In genomic region chr12:65603428-65604351, GRCh38 we compare ENCODE assay signal across 9 cellular contexts.
DNase-seq lines count a peak whose midpoint lies in the region; ATAC-seq, FAIRE-seq and TF ChIP-seq lines count a peak whose summit lies in the region.
"Had no signal": no experiment of that assay in that cellular context is flagged by ENCODE, and none has a peak within 500 bp of the region (broad histone marks: within the 10 kb centered on the region; RNA-seq: fewer than 3 reads in every experiment).

No MANE protein-coding gene starts in this region.

- H3K56ac ChIP-seq in H1 (replicated peaks; ENCODE audit: insufficient read length, low read depth, low read length) = no peak overlapping the region

- CTCF ChIA-PET in H1 (lab: Charles Lee; ENCODE audit: partially characterized antibody) = interaction anchor here (1.0 to 2.8 kb wide), 13 partner anchors 16 to 481 kb away, joined by 3 to 22 read pairs (median 6); no protein-coding TSS in a partner anchor
- CTCF ChIA-PET in activated CD8-positive, alpha-beta memory T cell treated with anti-CD3 and anti-CD28 coated beads, Interleukin-2, amount 10 ng/mL, durations not matched to agents 7 days and 5 days (lab: Charles Lee) = no interaction called here

- no peaks in the 10 kb centered on the region for H3K9me3 Mint-ChIP-seq in activated CD8-positive, alpha-beta memory T cell treated with anti-CD3 and anti-CD28 coated beads, Interleukin-2, amount 10 ng/mL, durations not matched to agents 7 days and 5 days (ENCODE audit: low read depth)

- H3K27me3 Mint-ChIP-seq in activated CD8-positive, alpha-beta memory T cell treated with anti-CD3 and anti-CD28 coated beads, Interleukin-2, amount 10 ng/mL, durations not matched to agents 7 days and 5 days = peaks cover 9% of the 10 kb centered on the region

- H3K4me3 Mint-ChIP-seq in activated CD8-positive, alpha-beta memory T cell treated with anti-CD3 and anti-CD28 coated beads, Interleukin-2, amount 10 ng/mL, durations not matched to agents 7 days and 5 days = no peak overlapping the region

- no peak overlapping the region for H2BK15ac ChIP-seq in H1 (ENCODE audit: low read length)

- H2BK20ac ChIP-seq in H1 (ENCODE audit: low read length) = no peak overlapping the region

- no peaks in the 10 kb centered on the region for H4K20me1 ChIP-seq in H1 (replicated peaks in 1 of 2; ENCODE audit: control insufficient read depth in 1 of 2, insufficient read depth in 2 of 2, low read length in 2 of 2)

- no peak overlapping the region for H3K27ac ChIP-seq in H1 (ENCODE audit: low read depth, low read length)

- H4K8ac ChIP-seq in H1 (ENCODE audit: extremely low read depth, insufficient read depth, low read length) = no peak overlapping the region

- TF ChIP-seq POLR2A in H1 (IDR thresholded peaks at IDR 0.05; ENCODE audit: control extremely low read depth in 1 of 2, low read depth in 2 of 2, low read length in 2 of 2) = no peak

- H3K36me3 ChIP-seq in H1 (ENCODE audit: control insufficient read depth in 2 of 4, insufficient read depth in 4 of 4, low read length in 3 of 4) (no peaks in the 10 kb centered on the region), mucosa of descending colon (ENCODE audit: low read depth) (no peaks in the 10 kb centered on the region)

- H3K36me3 Mint-ChIP-seq in activated CD8-positive, alpha-beta memory T cell treated with anti-CD3 and anti-CD28 coated beads, Interleukin-2, amount 10 ng/mL, durations not matched to agents 7 days and 5 days = no peaks in the 10 kb centered on the region

- H3K4me1 Mint-ChIP-seq in activated CD8-positive, alpha-beta memory T cell treated with anti-CD3 and anti-CD28 coated beads, Interleukin-2, amount 10 ng/mL, durations not matched to agents 7 days and 5 days = no peaks in the 10 kb centered on the region

- no peak overlapping the region for H2BK5ac ChIP-seq in H1 (ENCODE audit: low read depth, low read length)

- no peaks in the 10 kb centered on the region; the same call in 1 of the 2 replicates for H3K23me2 ChIP-seq in H1 (ENCODE audit: low read depth, low read length)

- POLR2A ChIA-PET in H1 (lab: Charles Lee; ENCODE audit: partially characterized antibody) = no interaction called here

- intact Hi-C loops in mucosa of descending colon (cut with DNase I, micrococcal nuclease) = no loop called here

- ATAC-seq in mucosa of descending colon = peak; percentile 48
- ATAC-seq in GM19452 (IDR thresholded peaks at IDR 0.05; ENCODE audit: unreplicated experiment) = no peak
- no peak for ATAC-seq in GM18868 (IDR thresholded peaks at IDR 0.05; ENCODE audit: unreplicated experiment)
- ATAC-seq in GM18909 (IDR thresholded peaks at IDR 0.05; ENCODE audit: poor library complexity, unreplicated experiment) = no peak
- ATAC-seq in activated CD8-positive, alpha-beta memory T cell treated with anti-CD3 and anti-CD28 coated beads, Interleukin-2, amount 10 ng/mL, durations not matched to agents 7 days and 5 days = no peak

- H3K27ac Mint-ChIP-seq in activated CD8-positive, alpha-beta memory T cell treated with anti-CD3 and anti-CD28 coated beads, Interleukin-2, amount 10 ng/mL, durations not matched to agents 7 days and 5 days = no peak overlapping the region

- H4K91ac ChIP-seq in H1 (replicated peaks; ENCODE audit: insufficient read length, low read length) = no peak overlapping the region

- H3K9me3 ChIP-seq in H1 (ENCODE audit: insufficient read depth in 2 of 2, low read depth in 1 of 2, low read length in 1 of 2) (no peaks in the 10 kb centered on the region), mucosa of descending colon (no peaks in the 10 kb centered on the region)

- TF ChIP-seq CTCF in AG09309 (IDR thresholded peaks at IDR 0.05; ENCODE audit: control insufficient read depth, insufficient read depth, low read depth, low read length, missing control alignments) = no peak
- no peak; a peak in 1 of 4 replicates for TF ChIP-seq CTCF in H1 (IDR thresholded peaks at IDR 0.05; ENCODE audit: control extremely low read depth in 1 of 3, insufficient read depth in 1 of 3, low read depth in 1 of 3, low read length in 3 of 3)
- TF ChIP-seq CTCF in mucosa of descending colon (IDR thresholded peaks at IDR 0.05) = no peak

- H3K14ac ChIP-seq in H1 (ENCODE audit: insufficient read length) = no peak overlapping the region

- H3K23ac ChIP-seq in H1 (ENCODE audit: insufficient read length) = no peak overlapping the region

- H2BK12ac ChIP-seq in H1 (ENCODE audit: low read depth, low read length) = no peak overlapping the region

- H3K4me3 ChIP-seq in AG09309 (ENCODE audit: control insufficient read depth, low read depth, low read length) (peak overlapping the region; percentile 51), H1 (ENCODE audit: extremely low read depth in 1 of 4, insufficient read depth in 2 of 4, low read depth in 3 of 4, low read length in 4 of 4) (no peak overlapping the region), mucosa of descending colon (no peak overlapping the region)

- no peak overlapping the region for H3K18ac ChIP-seq in H1 (ENCODE audit: extremely low read depth, low read length)

- H4K5ac ChIP-seq in H1 (ENCODE audit: insufficient read length, low read depth, low read length) = no peak overlapping the region

- no peak overlapping the region for H3K4ac ChIP-seq in H1 (replicated peaks; ENCODE audit: insufficient read length, low read depth, low read length)

- H2AK5ac ChIP-seq in H1 (ENCODE audit: low read depth, low read length) = no peak overlapping the region

- H3K27me3 ChIP-seq in H1 (replicated peaks in 1 of 4; ENCODE audit: control insufficient read depth in 3 of 4, extremely low read depth in 1 of 4, insufficient read depth in 3 of 4, low read length in 3 of 4) = no peaks in the 10 kb centered on the region

- TF ChIP-seq RAD21 in H1 (IDR thresholded peaks at IDR 0.05 in 1 of 2, conservative IDR thresholded peaks at IDR 0.05 in 1 of 2; ENCODE audit: low read depth in 2 of 2, low read length in 2 of 2) = no peak

- peak overlapping the region; percentile 74; the same call in 1 of the 2 replicates for H2AFZ ChIP-seq in H1 (ENCODE audit: low read length)

- no peaks in the 10 kb centered on the region for H3K79me2 ChIP-seq in H1 (ENCODE audit: control insufficient read depth in 1 of 2, insufficient read depth in 2 of 2, low read length in 2 of 2)

- 67% methylated on average over 8 of the region's 8 CpGs; no CpG with 5 or more reads in 1 of the 2 experiments for WGBS in H1 (ENCODE audit: extremely low coverage in 1 of 2, insufficient coverage in 1 of 2, insufficient read length in 1 of 2, insufficient replicate concordance in 2 of 2, low coverage in 1 of 2, low lambda C conversion rate in 2 of 2, missing lambda C conversion rate in 1 of 2), 2 experiments

- no peaks in the 10 kb centered on the region for H3K79me1 ChIP-seq in H1 (ENCODE audit: low read depth, low read length)

- no peak for FAIRE-seq in H1 (lab: Jason Lieb, UNC)
- FAIRE-seq: islet of Langerhans had no signal

- H3K4me1 ChIP-seq in H1 (replicated peaks in 1 of 4; ENCODE audit: control insufficient read depth in 3 of 4, insufficient read depth in 4 of 4, low read length in 3 of 4) = peaks cover 0 to 6% (median 2%) of the 10 kb centered on the region in 4 experiments; a peak in 2 of 7 replicates
- peaks cover 19% of the 10 kb centered on the region for H3K4me1 ChIP-seq in mucosa of descending colon (ENCODE audit: low read depth)

- TF ChIP-seq EP300 in H1 (IDR thresholded peaks at IDR 0.05; ENCODE audit: borderline replicate concordance in 1 of 2, low read depth in 2 of 2, low read length in 2 of 2) = no peak

- no peak overlapping the region for H3K9ac ChIP-seq in H1 (replicated peaks in 1 of 4; ENCODE audit: extremely low read depth in 1 of 4, low read depth in 3 of 4, low read length in 3 of 4)

- H2BK120ac ChIP-seq in H1 (replicated peaks; ENCODE audit: low read depth, low read length) = no peak overlapping the region

- DNase-seq in AG09309 (ENCODE audit: low read depth) = peak; percentile 92
- peak; percentile 95 for DNase-seq in M059J (ENCODE audit: low read depth)
- no peak for DNase-seq in H1 (ENCODE audit: low read depth in 1 of 2, low spot score in 2 of 2)
- DNase-seq in mucosa of descending colon = peak in 2 of 3 donors; percentile 27 to 42
- DNase-seq in activated CD8-positive, alpha-beta memory T cell treated with anti-CD3 and anti-CD28 coated beads, Interleukin-2, amount 10 ng/mL, durations not matched to agents 7 days and 5 days = no peak

- peak overlapping the region in 1 of 2 experiments; percentile 1; a peak in 2 of 4 replicates for H3K4me2 ChIP-seq in H1 (ENCODE audit: insufficient read depth in 1 of 2, low read depth in 2 of 2, low read length in 2 of 2)

TF ChIP-seq in H1, 55 proteins besides CTCF, POLR2A, EP300 and RAD21:
- TF ChIP-seq KDM1A (IDR thresholded peaks at IDR 0.05; ENCODE audit: borderline replicate concordance, low read length) (no peak), SRF (IDR thresholded peaks at IDR 0.05; ENCODE audit: low read depth, low read length) (no peak), CEBPB (IDR thresholded peaks at IDR 0.05; ENCODE audit: low read depth, low read length) (no peak), RNF2 (IDR thresholded peaks at IDR 0.05; ENCODE audit: borderline replicate concordance, low read depth, low read length, missing control alignments, poor library complexity, severe bottlenecking) (no peak), RXRA (IDR thresholded peaks at IDR 0.05; ENCODE audit: insufficient read depth, low read depth, low read length) (no peak), ZNF274 (IDR thresholded peaks at IDR 0.05; ENCODE audit: borderline replicate concordance, extremely low read depth, low read length) (no peak), SP2 (IDR thresholded peaks at IDR 0.05; ENCODE audit: low read length) (no peak), ASH2L (IDR thresholded peaks at IDR 0.05; ENCODE audit: low read length) (no peak), RFX5 (IDR thresholded peaks at IDR 0.05; ENCODE audit: borderline replicate concordance, low read depth, low read length) (no peak), TEAD4 (IDR thresholded peaks at IDR 0.05; ENCODE audit: low read depth, low read length) (no peak)
- TF ChIP-seq, protein P1, sequence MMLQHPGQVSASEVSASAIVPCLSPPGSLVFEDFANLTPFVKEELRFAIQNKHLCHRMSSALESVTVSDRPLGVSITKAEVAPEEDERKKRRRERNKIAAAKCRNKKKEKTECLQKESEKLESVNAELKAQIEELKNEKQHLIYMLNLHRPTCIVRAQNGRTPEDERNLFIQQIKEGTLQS (IDR thresholded peaks at IDR 0.05; ENCODE audit: insufficient read depth, low read depth, low read length) = no peak
- TF ChIP-seq, protein P2, sequence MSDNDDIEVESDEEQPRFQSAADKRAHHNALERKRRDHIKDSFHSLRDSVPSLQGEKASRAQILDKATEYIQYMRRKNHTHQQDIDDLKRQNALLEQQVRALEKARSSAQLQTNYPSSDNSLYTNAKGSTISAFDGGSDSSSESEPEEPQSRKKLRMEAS (IDR thresholded peaks at IDR 0.05) = no peak

Comparison
In these comparisons a context has a peak if more than half of its experiments do, and no peak if none do; other contexts are left out.
1. DNase-seq: peak in AG09309 (single experiment), M059J (single experiment) and mucosa of descending colon (2 of 3); none in H1 (0 of 2) and activated CD8-positive, alpha-beta memory T cell treated with anti-CD3 and anti-CD28 coated beads, Interleukin-2, amount 10 ng/mL, durations not matched to agents 7 days and 5 days (single experiment).